Comparison of ENCODE assay signal across 20 cellular contexts in the genomic region with DNA sequence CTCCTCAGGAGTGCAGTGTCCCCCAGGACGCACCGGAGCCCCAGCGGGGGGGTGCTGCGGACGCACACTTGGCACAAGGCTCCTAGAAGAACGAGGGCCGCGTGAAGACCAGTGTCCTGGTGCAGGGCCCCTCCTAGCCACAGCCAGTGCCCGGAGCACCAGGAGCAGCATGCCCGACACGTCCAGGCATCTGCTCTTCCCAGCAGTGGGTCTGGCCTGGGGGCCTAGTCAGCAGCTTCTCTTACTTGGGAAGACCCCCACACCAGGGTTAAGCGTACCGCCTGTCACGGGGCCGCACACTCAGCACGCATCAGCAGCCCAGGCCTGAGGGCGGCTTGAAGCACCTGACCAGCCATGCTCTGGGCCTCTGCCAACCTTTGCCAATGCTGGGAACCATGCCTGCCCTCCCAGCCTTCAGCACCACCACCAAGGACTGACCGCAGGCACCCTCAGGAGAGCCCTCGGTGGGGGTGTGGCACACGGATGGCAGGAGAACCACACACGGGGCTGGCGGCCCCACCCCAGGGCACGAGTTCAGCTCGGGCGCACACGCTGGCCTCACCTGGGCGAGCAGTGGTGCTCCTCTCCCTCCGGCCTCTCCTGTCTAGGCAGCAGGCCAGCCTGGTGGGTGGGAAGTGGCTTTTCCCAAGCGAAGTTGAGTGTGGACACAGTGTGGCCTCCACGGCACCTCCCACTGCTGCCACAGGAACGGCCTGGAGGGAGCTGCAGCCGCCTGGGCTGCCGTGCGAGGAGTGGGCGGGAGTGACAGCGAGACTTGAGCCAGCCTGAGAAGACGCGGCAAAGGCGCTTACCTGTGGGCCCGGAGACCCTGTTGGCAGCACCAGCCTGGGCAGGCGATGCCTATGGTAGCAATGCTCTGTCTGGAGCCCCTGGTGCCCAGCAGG. TPM values are rescaled to one million over a fixed set of nuclear protein-coding genes. Genes with fewer than 3 reads are reported as not detected.
DNase-seq lines count a peak whose midpoint lies in the region; ATAC-seq, FAIRE-seq and TF ChIP-seq lines count a peak whose summit lies in the region.
"Had no signal": no experiment of that assay in that cellular context is flagged by ENCODE, and none has a peak within 500 bp of the region (broad histone marks: within the 10 kb centered on the region; RNA-seq: fewer than 3 reads in every experiment).

No MANE protein-coding gene starts in this region.

- TF ChIP-seq CTCF in HL-60 (IDR thresholded peaks at IDR 0.05; ENCODE audit: insufficient read depth, low read length) (no peak), kidney (IDR thresholded peaks at IDR 0.05; ENCODE audit: borderline replicate concordance, extremely low read depth, insufficient read depth) (no peak), spleen (IDR thresholded peaks at IDR 0.05 in 8 of 11, conservative IDR thresholded peaks at IDR 0.05 in 3 of 11) (no peak), chondrocyte (IDR thresholded peaks at IDR 0.05) (no peak), WTC11 (IDR thresholded peaks at IDR 0.05) (no peak)

- H3K27me3 ChIP-seq in HL-60 (ENCODE audit: insufficient read depth, poor library complexity, severe bottlenecking) (no peaks in the 10 kb centered on the region), spleen (replicated peaks in 1 of 7) (no peaks in the 10 kb centered on the region), HAP-1 (ENCODE audit: low read depth) (no peaks in the 10 kb centered on the region)
- H3K27me3 ChIP-seq: MG63, Peyer's patch had no signal

- no peak overlapping the region for H3K4me3 ChIP-seq in HL-60 (replicated peaks; ENCODE audit: insufficient read depth, low read length)
- H3K4me3 ChIP-seq in kidney (ENCODE audit: low read length in 2 of 2): no peak overlapping the region
- H3K4me3 ChIP-seq in spleen: no peak overlapping the region
- H3K4me3 ChIP-seq in HAP-1: no peak overlapping the region
- H3K4me3 ChIP-seq: MG63, Peyer's patch had no signal

- H3K9me3 Mint-ChIP-seq in chondrocyte (ENCODE audit: low read depth) (no peaks in the 10 kb centered on the region), WTC11 (no peaks in the 10 kb centered on the region)
- H3K9me3 Mint-ChIP-seq: CD4-positive, alpha-beta memory T cell; HFFc6 had no signal

- no peak overlapping the region for H3K4me3 Mint-ChIP-seq in chondrocyte (ENCODE audit: unreplicated experiment)
- H3K4me3 Mint-ChIP-seq in WTC11: no peak overlapping the region
- H3K4me3 Mint-ChIP-seq: CD4-positive, alpha-beta memory T cell; HFFc6 had no signal

- H3K4me1 ChIP-seq in kidney (ENCODE audit: control insufficient read depth in 1 of 2, insufficient read depth in 1 of 2, low read depth in 1 of 2, low read length in 2 of 2) (no peaks in the 10 kb centered on the region), spleen (peaks cover 0 to 8% (median 0%) of the 10 kb centered on the region in 6 donors), HAP-1 (no peaks in the 10 kb centered on the region)
- H3K4me1 ChIP-seq: Peyer's patch had no signal

- DNase-seq in HL-60 (ENCODE audit: low read depth in 1 of 2, low spot score in 1 of 2) (no peak), kidney (peak; percentile 69), spleen (peak; percentile 58), HAP-1 (ENCODE audit: low spot score in 2 of 2) (no peak), NCI-H69 (lab: John Stamatoyannopoulos, UW) (no peak), chondrocyte (ENCODE audit: low spot score) (no peak), WTC11 (ENCODE audit: low spot score) (no peak)
- DNase-seq: ACHN, DND-41, HFFc6, MG63, NCI-H2029, NCI-H510A, Peyer's patch, SIG-M5 had no signal

- 90 to 94% (median 92%) methylated on average over 23 to 41 of the region's 41 CpGs for WGBS in spleen, 5 donors

- H3K36me3 Mint-ChIP-seq in chondrocyte (ENCODE audit: low read depth) (no peaks in the 10 kb centered on the region), WTC11 (peaks cover 30% of the 10 kb centered on the region)

- intact Hi-C loops in kidney (cut with DNase I) (no loop called here), spleen (cut with DNase I; ENCODE audit: low total_unique reads) (no loop called here)

- no peak for ATAC-seq in WTC11

- H3K27ac ChIP-seq in HL-60 (replicated peaks) (peak overlapping the region; percentile 64), cingulate gyrus (ENCODE audit: low read depth, low read length) (peak overlapping the region; percentile 39), kidney (ENCODE audit: low read depth in 2 of 2, low read length in 2 of 2) (no peak overlapping the region), spleen (no peak overlapping the region)
- H3K27ac ChIP-seq: KMS-11, Peyer's patch had no signal

- H3K27ac Mint-ChIP-seq in chondrocyte (ENCODE audit: unreplicated experiment) (no peak overlapping the region), WTC11 (no peak overlapping the region)
- H3K27ac Mint-ChIP-seq: CD4-positive, alpha-beta memory T cell; HFFc6 had no signal

- TF ChIP-seq POLR2A in spleen (IDR thresholded peaks at IDR 0.05): no peak

- in situ Hi-C loops in HAP-1 (cut with MboI; ENCODE audit: low sequenced_read_pairs): no loop called here

- CTCF ChIA-PET in WTC11 (lab: Charles Lee): no interaction called here

- FAIRE-seq in kidney (lab: Jason Lieb, UNC): no peak
- FAIRE-seq: D721Med, H1 had no signal

- no peaks in the 10 kb centered on the region for H3K9me3 ChIP-seq in kidney (ENCODE audit: control insufficient read depth in 1 of 2, low read length in 2 of 2)
- H3K9me3 ChIP-seq in spleen: no peaks in the 10 kb centered on the region
- no peaks in the 10 kb centered on the region for H3K9me3 ChIP-seq in HAP-1
- H3K9me3 ChIP-seq: MG63, Peyer's patch had no signal

- H3K27me3 Mint-ChIP-seq in chondrocyte (ENCODE audit: low read depth) (no peaks in the 10 kb centered on the region), WTC11 (ENCODE audit: low read depth) (no peaks in the 10 kb centered on the region)
- H3K27me3 Mint-ChIP-seq: CD4-positive, alpha-beta memory T cell had no signal

- H3K9ac ChIP-seq in kidney (ENCODE audit: low read length in 2 of 2): no peak overlapping the region
- H3K9ac ChIP-seq: KMS-11 had no signal

- no peaks in the 10 kb centered on the region for H3K4me1 Mint-ChIP-seq in chondrocyte (ENCODE audit: low read depth)
- no peaks in the 10 kb centered on the region for H3K4me1 Mint-ChIP-seq in WTC11
- H3K4me1 Mint-ChIP-seq: CD4-positive, alpha-beta memory T cell had no signal

- H3K36me3 ChIP-seq in kidney (ENCODE audit: control insufficient read depth in 1 of 2, insufficient read depth in 2 of 2, low read length in 2 of 2) (peaks cover 7 to 10% of the 10 kb centered on the region in 2 donors), spleen (peaks cover 0 to 94% (median 67%) of the 10 kb centered on the region in 6 donors), HAP-1 (replicated peaks) (peaks cover 71% of the 10 kb centered on the region)

- POLR2A ChIA-PET in WTC11 (lab: Charles Lee): no interaction called here

TF ChIP-seq in WTC11, 78 proteins besides CTCF, POLR2A, EP300 and RAD21:
- TF ChIP-seq CBFB (CRISPR knock-in tag; IDR thresholded peaks at IDR 0.05; ENCODE audit: low read depth) (no peak), TEAD1 (CRISPR knock-in tag; IDR thresholded peaks at IDR 0.05) (no peak)

RNA-seq across cellular contexts. Expression of a gene that starts 12.0 kb away (rescaled TPM):
- 5.3 TPM for total RNA-seq in kidney
- 2.5 TPM for polyA plus RNA-seq in kidney (ENCODE audit: insufficient read depth, low read depth, low replicate concordance)
- 10 to 100 TPM in 1 of 7 donors, 1 to 10 TPM in 6; 3.3 to 13.1 (median 6.3) TPM for total RNA-seq in spleen
- polyA plus RNA-seq in spleen: 1 to 10 TPM in 2 of 3 donors, under 1 TPM in 1; 0.91 to 3.9 (median 1.0) TPM
- 6.3 to 7.5 TPM (median 7.4 TPM) in 3 replicates for total RNA-seq in chondrocyte
- 1.6 to 1.7 TPM (median 1.6 TPM) in 3 replicates for total RNA-seq in WTC11 (2021)

RNA-seq across cellular contexts. Expression of a gene that starts 19.0 kb away (rescaled TPM):
- total RNA-seq in kidney (108 TPM), spleen (10 to 100 TPM; 32.3 to 71.0 (median 63.3) TPM), chondrocyte (165 to 193 TPM (median 192 TPM) in 3 replicates), WTC11 (2021) (138 to 176 TPM (median 173 TPM) in 3 replicates)
- polyA plus RNA-seq in kidney (ENCODE audit: insufficient read depth, low read depth, low replicate concordance) (283 TPM), spleen (100 to 1,000 TPM in 2 of 3 donors, 10 to 100 TPM in 1; 95.9 to 117 (median 106) TPM)

RNA-seq across cellular contexts. Expression of a gene that starts 21.9 kb away (rescaled TPM):
- total RNA-seq in kidney (8.1 TPM), spleen (10 to 100 TPM in 5 of 7 donors, 1 to 10 TPM in 2; 5.4 to 20.8 (median 11.3) TPM), chondrocyte (7.7 to 9.2 TPM (median 7.7 TPM) in 3 replicates), WTC11 (2021) (6.7 to 12.1 TPM (median 10.9 TPM) in 3 replicates)
- polyA plus RNA-seq in kidney (ENCODE audit: insufficient read depth, low read depth, low replicate concordance) (5.8 TPM), spleen (10 to 100 TPM in 2 of 3 donors, 1 to 10 TPM in 1; 4.9 to 32.0 (median 12.7) TPM)
- polyA plus RNA-seq: CD4-positive, alpha-beta memory T cell had no signal

RNA-seq across cellular contexts. Expression of a gene that starts 22.5 kb away (rescaled TPM):
- total RNA-seq in kidney: 70.3 TPM
- 60.4 TPM for polyA plus RNA-seq in kidney (ENCODE audit: insufficient read depth, low read depth, low replicate concordance)
- total RNA-seq in spleen: 10 to 100 TPM; 47.9 to 68.2 (median 58.2) TPM
- 10 to 100 TPM; 32.7 to 70.0 (median 38.3) TPM for polyA plus RNA-seq in spleen
- 61.5 to 71.8 TPM (median 62.2 TPM) in 3 replicates for total RNA-seq in chondrocyte
- total RNA-seq in WTC11 (2021): 134 to 171 TPM (median 139 TPM) in 3 replicates

RNA-seq across cellular contexts. Expression of a gene that starts 34.1 kb away (rescaled TPM):
- total RNA-seq in kidney: 0.88 TPM
- polyA plus RNA-seq in kidney (ENCODE audit: insufficient read depth, low read depth, low replicate concordance): 3.1 TPM
- 1 to 10 TPM in 1 of 7 donors, under 1 TPM in 6; 0.44 to 1.6 (median 0.68) TPM for total RNA-seq in spleen
- 1 to 10 TPM in 1 of 3 donors, under 1 TPM in 2; 0.41 to 1.2 (median 0.99) TPM for polyA plus RNA-seq in spleen
- total RNA-seq in chondrocyte: 0.62 to 1.5 TPM (median 1.4 TPM) in 3 replicates
- 1.7 to 2.1 TPM (median 2.0 TPM) in 3 replicates for total RNA-seq in WTC11 (2021)

Comparison
In these comparisons a context has a peak if more than half of its experiments do, and no peak if none do; other contexts are left out.
1. DNase-seq: peak in kidney (single experiment) and spleen (single experiment); none in HL-60 (0 of 2), HAP-1 (0 of 2), NCI-H69 (single experiment), chondrocyte (single experiment) and WTC11 (single experiment).
2. H3K27ac ChIP-seq: peak in HL-60 (single experiment) and cingulate gyrus (single experiment); none in kidney (0 of 2) and spleen (0 of 8).